Comparison of ENCODE assay signal across 1 cellular context in the genomic region with DNA sequence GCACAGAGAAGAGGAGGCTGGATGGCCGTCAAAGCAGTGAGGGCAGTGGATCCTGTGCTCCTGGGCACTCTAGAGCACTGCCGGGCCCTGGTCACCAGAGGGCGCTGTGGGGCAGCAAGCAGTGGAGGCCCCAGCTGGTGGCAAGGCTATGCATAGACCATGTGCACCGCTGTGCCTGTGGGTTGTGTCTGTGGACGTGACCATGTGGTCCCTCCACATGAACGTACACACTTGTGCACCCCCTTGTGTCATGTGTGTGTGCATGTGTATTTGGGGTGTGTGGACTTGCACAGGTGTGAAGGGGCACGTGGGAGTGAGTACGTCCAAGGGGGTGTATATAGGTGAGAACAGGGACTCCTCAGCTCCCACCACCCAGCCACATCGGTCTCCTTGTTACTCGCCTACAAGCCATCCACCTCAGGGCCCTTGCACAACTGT.
TF ChIP-seq lines count a peak whose summit lies in the region.

No MANE protein-coding gene starts in this region.

TF ChIP-seq in WTC11, 78 proteins besides CTCF, POLR2A, EP300 and RAD21 (continued from another document):
- no peak for TF ChIP-seq TCF7 (CRISPR knock-in tag; IDR thresholded peaks at IDR 0.05; ENCODE audit: low read depth)
